ENCODE assay signal across 18 cellular contexts in genomic region chr1:56459260-56459659, GRCh38.
A peak's percentile ranks its signal among the peaks of the same experiment; 100 is the strongest.
DNase-seq lines count a peak whose midpoint lies in the region; FAIRE-seq and TF ChIP-seq lines count a peak whose summit lies in the region.
"Had no signal": no experiment of that assay in that cellular context is flagged by ENCODE, and none has a peak within 500 bp of the region (broad histone marks: within the 10 kb centered on the region; RNA-seq: fewer than 3 reads in every experiment).

No MANE protein-coding gene starts in this region.

- peaks cover 34% of the 10 kb centered on the region for H3K4me1 Mint-ChIP-seq in mesothelial cell of epicardium
- H3K4me1 Mint-ChIP-seq: CD4-positive, CD25-positive, alpha-beta regulatory T cell; CD8-positive, alpha-beta memory T cell had no signal

- H3K36me3 Mint-ChIP-seq in mesothelial cell of epicardium: no peaks in the 10 kb centered on the region
- H3K36me3 Mint-ChIP-seq: CD4-positive, CD25-positive, alpha-beta regulatory T cell; CD8-positive, alpha-beta memory T cell had no signal

- no peak for TF ChIP-seq CTCF in mesothelial cell of epicardium (IDR thresholded peaks at IDR 0.05; ENCODE audit: unreplicated experiment)

- no peak overlapping the region for H3K4me3 Mint-ChIP-seq in mesothelial cell of epicardium
- H3K4me3 Mint-ChIP-seq: CD4-positive, CD25-positive, alpha-beta regulatory T cell; CD8-positive, alpha-beta memory T cell had no signal

- no peak overlapping the region for H3K27ac Mint-ChIP-seq in mesothelial cell of epicardium
- H3K27ac Mint-ChIP-seq: CD4-positive, CD25-positive, alpha-beta regulatory T cell had no signal

- DNase-seq in RPMI7951 (ENCODE audit: low read depth) (peak; percentile 25), iris pigment epithelial cell (ENCODE audit: low read depth) (peak; percentile 15), renal cortical epithelial cell (ENCODE audit: low read depth) (peak; percentile 46), mesothelial cell of epicardium (ENCODE audit: low spot score in 2 of 2, unreplicated experiment in 2 of 2) (no peak), RCC 7860 (ENCODE audit: low spot score) (no peak), NCI-H510A (lab: John Stamatoyannopoulos, UW) (no peak)
- DNase-seq: ACHN; BE2C; C1 segment of cervical spinal cord; CD4-positive, CD25-positive, alpha-beta regulatory T cell; CD8-positive, alpha-beta memory T cell; COR-L47; DMS 273 treated with DMSO at 0.1 percent for 48 hours; DMS53; DND-41; GDM1 had no signal

- no peak for FAIRE-seq in RCC 7860 (lab: Jason Lieb, UNC)
- FAIRE-seq: A204.1, H1 had no signal

- H3K9me3 Mint-ChIP-seq in mesothelial cell of epicardium: no peaks in the 10 kb centered on the region

- no peaks in the 10 kb centered on the region for H3K27me3 Mint-ChIP-seq in mesothelial cell of epicardium (ENCODE audit: low read depth)
- H3K27me3 Mint-ChIP-seq: CD4-positive, CD25-positive, alpha-beta regulatory T cell had no signal

Comparison
In these comparisons a context has a peak if more than half of its experiments do, and no peak if none do; other contexts are left out.
1. DNase-seq: peak in RPMI7951 (single experiment), iris pigment epithelial cell (single experiment) and renal cortical epithelial cell (single experiment); none in mesothelial cell of epicardium (0 of 2), RCC 7860 (single experiment) and NCI-H510A (single experiment).